ENCODE assay signal across 10 cellular contexts in the genomic region with DNA sequence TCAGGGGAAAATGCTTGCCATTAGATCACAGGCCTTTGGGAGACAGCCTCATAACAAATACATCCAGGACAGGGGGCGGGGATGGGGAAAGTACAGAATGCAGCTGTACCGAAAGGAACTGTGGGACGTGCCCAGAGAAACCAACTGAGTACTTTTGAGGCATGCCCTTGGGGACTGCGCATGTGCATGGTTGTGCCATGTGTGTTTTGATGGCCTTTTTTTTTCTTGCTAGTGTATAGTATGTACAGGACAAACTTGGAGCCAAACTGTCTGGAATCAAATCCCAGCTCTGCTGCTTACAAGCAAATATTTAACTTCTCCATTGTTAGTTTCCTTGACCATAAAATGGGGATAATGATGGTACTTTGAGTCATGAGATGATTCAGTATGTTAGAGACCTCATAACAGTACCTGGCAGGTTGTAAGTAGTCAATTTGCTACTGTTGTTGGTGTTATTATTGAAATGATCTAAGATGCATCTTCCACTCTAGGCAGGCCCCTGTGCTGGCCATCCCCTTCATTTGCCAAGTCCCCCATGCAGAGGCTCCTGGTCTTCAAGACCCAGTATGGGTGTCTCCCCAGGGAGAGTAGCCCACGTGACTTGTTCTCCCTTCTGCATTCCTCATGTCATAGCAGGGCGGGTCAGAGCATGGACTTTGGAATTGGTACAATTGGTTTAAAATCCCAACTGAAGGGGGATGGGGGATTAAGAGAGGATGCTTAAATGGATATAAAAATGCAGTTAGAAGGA.
A peak's percentile ranks its signal among the peaks of the same experiment; 100 is the strongest.
DNase-seq lines count a peak whose midpoint lies in the region; ATAC-seq, FAIRE-seq and TF ChIP-seq lines count a peak whose summit lies in the region.
"Had no signal": no experiment of that assay in that cellular context is flagged by ENCODE, and none has a peak within 500 bp of the region (broad histone marks: within the 10 kb centered on the region; RNA-seq: fewer than 3 reads in every experiment).

No MANE protein-coding gene starts in this region.

- ATAC-seq in left lobe of liver: peak; percentile 49
- no peak for ATAC-seq in GM18502 (IDR thresholded peaks at IDR 0.05; ENCODE audit: poor library complexity, unreplicated experiment)

- peaks cover 2% of the 10 kb centered on the region for H3K36me3 Mint-ChIP-seq in activated CD4-positive, alpha-beta memory T cell treated with anti-CD3 and anti-CD28 coated beads for 36 hours

- TF ChIP-seq CTCF in AG10803 (conservative IDR thresholded peaks at IDR 0.05; ENCODE audit: low read length) (no peak), GM10266 (IDR thresholded peaks at IDR 0.05; ENCODE audit: control insufficient read depth, insufficient read depth, low read depth, missing control alignments) (no peak)

- no peak overlapping the region for H3K4me3 Mint-ChIP-seq in activated CD4-positive, alpha-beta memory T cell treated with anti-CD3 and anti-CD28 coated beads for 36 hours
- H3K4me3 Mint-ChIP-seq: neural progenitor cell had no signal

- H3K4me1 Mint-ChIP-seq in activated CD4-positive, alpha-beta memory T cell treated with anti-CD3 and anti-CD28 coated beads for 36 hours (ENCODE audit: low read depth): peaks cover 68% of the 10 kb centered on the region

- FAIRE-seq in frontal cortex (lab: Jason Lieb, UNC): no peak

- CTCF ChIA-PET in activated CD4-positive, alpha-beta memory T cell treated with anti-CD3 and anti-CD28 coated beads for 36 hours (lab: Charles Lee): interaction anchor here (1.2 kb wide), 1 partner anchor 111 kb away, joined by 3 read pairs; no protein-coding TSS in a partner anchor

- H3K4me3 ChIP-seq in AG10803 (ENCODE audit: low read length): no peak overlapping the region
- H3K4me3 ChIP-seq: neural progenitor cell had no signal

- DNase-seq in AG10803 (ENCODE audit: low read depth): peak; percentile 40
- peak; percentile 33 for DNase-seq in GOT3 (lab: John Stamatoyannopoulos, UW)
- peak; percentile 68 for DNase-seq in activated CD4-positive, alpha-beta memory T cell treated with anti-CD3 and anti-CD28 coated beads for 36 hours
- DNase-seq in left lobe of liver (ENCODE audit: low spot score): peak; percentile 58
- no peak for DNase-seq in frontal cortex (ENCODE audit: low spot score in 2 of 2)
- DNase-seq in inferior parietal cortex (ENCODE audit: extremely low spot score): no peak
- no peak for DNase-seq in GM10266 (ENCODE audit: extremely low spot score)
- DNase-seq: cortex of kidney had no signal

- intact Hi-C loops in activated CD4-positive, alpha-beta memory T cell treated with anti-CD3 and anti-CD28 coated beads for 36 hours (cut with micrococcal nuclease): loop anchor here (2.0 to 5.0 kb wide), 3 partner anchors 15 to 41 kb away; no protein-coding TSS in a partner anchor

- POLR2A ChIA-PET in activated CD4-positive, alpha-beta memory T cell treated with anti-CD3 and anti-CD28 coated beads for 36 hours (lab: Charles Lee): no interaction called here

- peak overlapping the region; percentile 77 for H3K27ac Mint-ChIP-seq in activated CD4-positive, alpha-beta memory T cell treated with anti-CD3 and anti-CD28 coated beads for 36 hours
- H3K27ac Mint-ChIP-seq: neural progenitor cell had no signal

- H3K27me3 Mint-ChIP-seq in activated CD4-positive, alpha-beta memory T cell treated with anti-CD3 and anti-CD28 coated beads for 36 hours: no peaks in the 10 kb centered on the region

- H3K9me3 Mint-ChIP-seq in activated CD4-positive, alpha-beta memory T cell treated with anti-CD3 and anti-CD28 coated beads for 36 hours: no peaks in the 10 kb centered on the region
- H3K9me3 Mint-ChIP-seq: neural progenitor cell had no signal

Comparison
In these comparisons a context has a peak if more than half of its experiments do, and no peak if none do; other contexts are left out.
1. DNase-seq: peak in AG10803 (single experiment), GOT3 (single experiment), activated CD4-positive, alpha-beta memory T cell treated with anti-CD3 and anti-CD28 coated beads for 36 hours (single experiment) and left lobe of liver (single experiment); none in frontal cortex (0 of 2), inferior parietal cortex (single experiment) and GM10266 (single experiment).